ENCODE assay signal across 33 cellular contexts in genomic region chr14:94119071-94119470, GRCh38. TPM values are rescaled to one million over a fixed set of nuclear protein-coding genes. Genes with fewer than 3 reads are reported as not detected.
"Had no signal": no experiment of that assay in that cellular context is flagged by ENCODE, and none has a peak within 500 bp of the region (broad histone marks: within the 10 kb centered on the region; RNA-seq: fewer than 3 reads in every experiment).

No MANE protein-coding gene starts in this region.

- FAIRE-seq: astrocyte, bronchial epithelial cell, endometrium, endothelial cell of umbilical vein had no signal

- H3K27ac ChIP-seq: brain microvascular endothelial cell, colonic mucosa, epithelial cell of prostate, esophagus squamous epithelium, gastroesophageal sphincter, heart right ventricle, WERI-Rb-1 had no signal

- H3K4me3 ChIP-seq: colonic mucosa, esophagus squamous epithelium, gastroesophageal sphincter, heart right ventricle had no signal

- H3K27me3 ChIP-seq: colonic mucosa, heart right ventricle had no signal

- ATAC-seq: activated CD4-positive, CD25-positive, alpha-beta regulatory T cell treated with anti-CD3 and anti-CD28 coated beads, Interleukin-2, amount 50 U/mL, for 24 hours; activated CD8-positive, alpha-beta memory T cell treated with anti-CD3 and anti-CD28 coated beads, Interleukin-2, amount 10 ng/mL, durations not matched to agents 7 days and 5 days; activated CD8-positive, alpha-beta T cell treated with anti-CD3 and anti-CD28 coated beads for 36 hours; gastroesophageal sphincter; heart right ventricle; T-helper 17 cell had no signal

- DNase-seq: activated B cell treated with CpG ODN at 0.5 μM for 24 hours; activated CD4-positive, alpha-beta T cell treated with anti-CD3 and anti-CD28 coated beads for 48 hours; activated CD4-positive, alpha-beta T cell treated with anti-CD3 and anti-CD28 coated beads, Interleukin-2, amount 50 U/mL, for 1 hour; activated CD4-positive, alpha-beta T cell treated with anti-CD3 and anti-CD28 coated beads, Interleukin-2, amount 50 U/mL, for 48 hours; activated CD8-positive, alpha-beta memory T cell treated with anti-CD3 and anti-CD28 coated beads, Interleukin-2, amount 10 ng/mL, durations not matched to agents 7 days and 5 days; activated CD8-positive, alpha-beta memory T cell treated with anti-CD3 and anti-CD28 coated beads, Interleukin-2, amount 50 U/mL, for 4 hours; activated CD8-positive, alpha-beta T cell treated with anti-CD3 and anti-CD28 coated beads for 36 hours; activated gamma-delta T cell treated with Interleukin-2 at 50 U/mL for 16 hours; activated naive CD4-positive, alpha-beta T cell treated with anti-CD3 and anti-CD28 coated beads, Interleukin-2, amount 50 U/mL, for 16 hours; activated naive CD4-positive, alpha-beta T cell treated with Interleukin-2 at 50 U/mL for 16 hours; activated T-cell treated with anti-CD3 and anti-CD28 coated beads, Interleukin-2, amount 50 U/mL, for 1 hour; activated T-cell treated with anti-CD3 and anti-CD28 coated beads, Interleukin-2, amount 50 U/mL, for 48 hours; amniotic stem cell; anterior cingulate cortex; brain microvascular endothelial cell; caudate nucleus; colonic mucosa; effector CD8-positive, alpha-beta T cell; esophagus squamous epithelium; foreskin melanocyte; heart right ventricle; T-helper 1 cell; T-helper 17 cell; T1000; WERI-Rb-1 had no signal

- H3K4me1 ChIP-seq: colonic mucosa had no signal

- H3K9me3 ChIP-seq: colonic mucosa had no signal

- H3K36me3 ChIP-seq: brain microvascular endothelial cell, colonic mucosa, esophagus squamous epithelium, gastroesophageal sphincter, WERI-Rb-1 had no signal

RNA-seq across cellular contexts. Expression of gene PPP4R4, which starts 55.1 kb away (rescaled TPM):
- total RNA-seq: activated B cell treated with CpG ODN at 0.5 μM for 24 hours, dermis microvascular lymphatic vessel endothelial cell, endothelial cell of umbilical vein had no signal
